8 cellular contexts compared by ENCODE assay signal in genomic region chr18:22703883-22704626, GRCh38.
DNase-seq lines count a peak whose midpoint lies in the region; ATAC-seq, FAIRE-seq and TF ChIP-seq lines count a peak whose summit lies in the region.

No MANE protein-coding gene starts in this region.

- peak; percentile 67 to 76 for TF ChIP-seq RAD21 in H1 (IDR thresholded peaks at IDR 0.05 in 1 of 2, conservative IDR thresholded peaks at IDR 0.05 in 1 of 2; ENCODE audit: low read depth in 2 of 2, low read length in 2 of 2)

- H3K9me3 Mint-ChIP-seq in stimulated activated memory B cell treated with anti-CD40 and anti-IgM and Interleukin-4, amounts not matched to agents 10 μg/mL and 1 μg/mL and 100 μg/mL, for 72 hours = peaks cover 4% of the 10 kb centered on the region

- H3K56ac ChIP-seq in H1 (replicated peaks; ENCODE audit: insufficient read length, low read depth, low read length) = no peak overlapping the region

- POLR2A ChIA-PET in AG04450 (lab: Yijun Ruan, JAX) = interaction anchor here (0.8 kb wide), 1 partner anchor 65 kb away, joined by 3 read pairs; no protein-coding TSS in a partner anchor
- POLR2A ChIA-PET in H1 (lab: Charles Lee; ENCODE audit: partially characterized antibody) = no interaction called here

- H3K4me2 ChIP-seq in H1 (ENCODE audit: insufficient read depth in 1 of 2, low read depth in 2 of 2, low read length in 2 of 2) (no peak overlapping the region), mesenchymal stem cell (ENCODE audit: low read length, poor library complexity, severe bottlenecking) (no peak overlapping the region)

- CTCF ChIA-PET in AG04450 (lab: Charles Lee) (interaction anchor here (0.6 to 1.0 kb wide), 6 partner anchors 9 to 370 kb away, joined by 3 to 12 read pairs (median 4); no protein-coding TSS in a partner anchor), H1 (lab: Charles Lee; ENCODE audit: partially characterized antibody) (interaction anchor here (0.7 to 2.3 kb wide), 14 partner anchors 9 to 795 kb away, joined by 3 to 13 read pairs (median 4); no protein-coding TSS in a partner anchor)

- DNase-seq in AG04450 (ENCODE audit: low read depth, low spot score) (no peak), OCI-M1 (lab: John Stamatoyannopoulos, UW) (peak; percentile 88), H1 (ENCODE audit: low read depth in 1 of 2, low spot score in 2 of 2) (no peak), mesenchymal stem cell (peak; percentile 57)
- no peak for DNase-seq in activated CD4-positive, CD25-positive, alpha-beta regulatory T cell treated with anti-CD3 and anti-CD28 coated beads, Interleukin-2, amount 50 U/mL, for 72 hours

- WGBS in H1 (ENCODE audit: extremely low coverage in 1 of 2, insufficient coverage in 1 of 2, insufficient read length in 1 of 2, insufficient replicate concordance in 2 of 2, low coverage in 1 of 2, low lambda C conversion rate in 2 of 2, missing lambda C conversion rate in 1 of 2), 2 experiments = 54% methylated on average over 9 of the region's 9 CpGs; no CpG with 5 or more reads in 1 of the 2 experiments
- 53% methylated on average over 7 of the region's 9 CpGs for WGBS in mesenchymal stem cell

- H3K27ac Mint-ChIP-seq in stimulated activated memory B cell treated with anti-CD40 and anti-IgM and Interleukin-4, amounts not matched to agents 10 μg/mL and 1 μg/mL and 100 μg/mL, for 72 hours = no peak overlapping the region

- no peak overlapping the region for H2AFZ ChIP-seq in H1 (ENCODE audit: low read length)
- H2AFZ ChIP-seq in mesenchymal stem cell (ENCODE audit: low read depth, low read length) = no peak overlapping the region

- H4K20me1 ChIP-seq in H1 (replicated peaks in 1 of 2; ENCODE audit: control insufficient read depth in 1 of 2, insufficient read depth in 2 of 2, low read length in 2 of 2) = no peaks in the 10 kb centered on the region

- no peaks in the 10 kb centered on the region for H3K36me3 ChIP-seq in H1 (ENCODE audit: control insufficient read depth in 2 of 4, insufficient read depth in 4 of 4, low read length in 3 of 4)
- no peaks in the 10 kb centered on the region for H3K36me3 ChIP-seq in mesenchymal stem cell (ENCODE audit: control insufficient read depth in 1 of 2, insufficient read depth in 2 of 2, low read depth in 1 of 2, low read length in 2 of 2)

- no peaks in the 10 kb centered on the region for H3K23me2 ChIP-seq in H1 (ENCODE audit: low read depth, low read length)

- H3K79me1 ChIP-seq in H1 (ENCODE audit: low read depth, low read length) (no peaks in the 10 kb centered on the region), mesenchymal stem cell (replicated peaks; ENCODE audit: low read length, poor library complexity, severe bottlenecking) (no peaks in the 10 kb centered on the region)

- ATAC-seq in HG03175 (IDR thresholded peaks at IDR 0.05; ENCODE audit: unreplicated experiment) = peak; percentile 79
- ATAC-seq in stimulated activated memory B cell treated with anti-CD40 and anti-IgM and Interleukin-4, amounts not matched to agents 10 μg/mL and 1 μg/mL and 100 μg/mL, for 72 hours = no peak

- no peak overlapping the region for H2BK5ac ChIP-seq in H1 (ENCODE audit: low read depth, low read length)
- no peak overlapping the region for H2BK5ac ChIP-seq in mesenchymal stem cell (ENCODE audit: low read depth, low read length, poor library complexity, severe bottlenecking)

- H4K8ac ChIP-seq in H1 (ENCODE audit: extremely low read depth, insufficient read depth, low read length) (no peak overlapping the region), mesenchymal stem cell (ENCODE audit: low read length) (no peak overlapping the region)

- H3K9ac ChIP-seq in H1 (replicated peaks in 1 of 4; ENCODE audit: extremely low read depth in 1 of 4, low read depth in 3 of 4, low read length in 3 of 4) (no peak overlapping the region), mesenchymal stem cell (ENCODE audit: low read length) (no peak overlapping the region)

- TF ChIP-seq EP300 in H1 (IDR thresholded peaks at IDR 0.05; ENCODE audit: borderline replicate concordance in 1 of 2, low read depth in 2 of 2, low read length in 2 of 2) = no peak

- H3K27me3 ChIP-seq in AG04450 (ENCODE audit: control insufficient read depth, insufficient read depth, low read length) (no peaks in the 10 kb centered on the region), H1 (replicated peaks in 1 of 4; ENCODE audit: control insufficient read depth in 3 of 4, extremely low read depth in 1 of 4, insufficient read depth in 3 of 4, low read length in 3 of 4) (no peaks in the 10 kb centered on the region), mesenchymal stem cell (ENCODE audit: control insufficient read depth in 1 of 2, insufficient read depth in 1 of 2, low read length in 2 of 2) (no peaks in the 10 kb centered on the region)

- TF ChIP-seq CTCF in AG04450 (IDR thresholded peaks at IDR 0.05; ENCODE audit: low read depth, low read length) (peak; percentile 61), GM12873 (IDR thresholded peaks at IDR 0.05; ENCODE audit: insufficient read depth, low read depth, low read length, missing control alignments) (peak; percentile 74), H1 (IDR thresholded peaks at IDR 0.05; ENCODE audit: control extremely low read depth in 1 of 3, insufficient read depth in 1 of 3, low read depth in 1 of 3, low read length in 3 of 3) (peak in 2 of 3 experiments; percentile 55 to 69; a peak in 3 of 4 replicates)

- no peak overlapping the region for H3K27ac ChIP-seq in AG04450 (ENCODE audit: low read depth, low read length)
- H3K27ac ChIP-seq in H1 (ENCODE audit: low read depth, low read length) = no peak overlapping the region
- H3K27ac ChIP-seq in mesenchymal stem cell (ENCODE audit: low read length, poor library complexity, severe bottlenecking) = no peak overlapping the region

- H3K4me3 Mint-ChIP-seq in stimulated activated memory B cell treated with anti-CD40 and anti-IgM and Interleukin-4, amounts not matched to agents 10 μg/mL and 1 μg/mL and 100 μg/mL, for 72 hours = no peak overlapping the region

- H3K27me3 Mint-ChIP-seq in stimulated activated memory B cell treated with anti-CD40 and anti-IgM and Interleukin-4, amounts not matched to agents 10 μg/mL and 1 μg/mL and 100 μg/mL, for 72 hours = no peaks in the 10 kb centered on the region

- H2BK15ac ChIP-seq in H1 (ENCODE audit: low read length) (no peak overlapping the region), mesenchymal stem cell (ENCODE audit: low read depth, poor library complexity, severe bottlenecking) (no peak overlapping the region)

- H3K4ac ChIP-seq in H1 (replicated peaks; ENCODE audit: insufficient read length, low read depth, low read length) = no peak overlapping the region
- H3K4ac ChIP-seq in mesenchymal stem cell (ENCODE audit: low read depth in 1 of 2, low read length in 2 of 2) = no peak overlapping the region

- H2BK120ac ChIP-seq in H1 (replicated peaks; ENCODE audit: low read depth, low read length) (no peak overlapping the region), mesenchymal stem cell (ENCODE audit: low read depth, low read length) (no peak overlapping the region)

- H3K4me3 ChIP-seq in AG04450 (ENCODE audit: low read depth, low read length) (no peak overlapping the region), H1 (ENCODE audit: extremely low read depth in 1 of 4, insufficient read depth in 2 of 4, low read depth in 3 of 4, low read length in 4 of 4) (no peak overlapping the region), mesenchymal stem cell (ENCODE audit: insufficient read depth in 1 of 2, low read depth in 1 of 2, low read length in 2 of 2) (no peak overlapping the region)

- H3K23ac ChIP-seq in H1 (ENCODE audit: insufficient read length) (no peak overlapping the region), mesenchymal stem cell (ENCODE audit: low read length in 2 of 2) (no peak overlapping the region)

- H2AK5ac ChIP-seq in H1 (ENCODE audit: low read depth, low read length) (no peak overlapping the region), mesenchymal stem cell (ENCODE audit: low read length, severe bottlenecking) (no peak overlapping the region)

- H3K9me3 ChIP-seq in AG04450 (ENCODE audit: control insufficient read depth, insufficient read depth, low read length) = no peaks in the 10 kb centered on the region
- H3K9me3 ChIP-seq in H1 (ENCODE audit: insufficient read depth in 2 of 2, low read depth in 1 of 2, low read length in 1 of 2) = no peaks in the 10 kb centered on the region
- H3K9me3 ChIP-seq in mesenchymal stem cell (ENCODE audit: control insufficient read depth, low read length) = no peaks in the 10 kb centered on the region

- no peak overlapping the region for H3K18ac ChIP-seq in H1 (ENCODE audit: extremely low read depth, low read length)
- H3K18ac ChIP-seq in mesenchymal stem cell (ENCODE audit: low read depth in 1 of 2, low read length in 2 of 2) = no peak overlapping the region

- peak; percentile 63 for FAIRE-seq in H1 (lab: Jason Lieb, UNC)

- no peaks in the 10 kb centered on the region for H3K4me1 ChIP-seq in H1 (replicated peaks in 1 of 4; ENCODE audit: control insufficient read depth in 3 of 4, insufficient read depth in 4 of 4, low read length in 3 of 4)
- no peaks in the 10 kb centered on the region for H3K4me1 ChIP-seq in mesenchymal stem cell (ENCODE audit: control insufficient read depth, insufficient read depth, low read depth, low read length)

- no peak overlapping the region for H3K14ac ChIP-seq in H1 (ENCODE audit: insufficient read length)
- H3K14ac ChIP-seq in mesenchymal stem cell (ENCODE audit: low read length in 2 of 2) = no peak overlapping the region

- H3K4me1 Mint-ChIP-seq in stimulated activated memory B cell treated with anti-CD40 and anti-IgM and Interleukin-4, amounts not matched to agents 10 μg/mL and 1 μg/mL and 100 μg/mL, for 72 hours = no peaks in the 10 kb centered on the region

- no peak overlapping the region for H4K5ac ChIP-seq in H1 (ENCODE audit: insufficient read length, low read depth, low read length)

- H3K79me2 ChIP-seq in H1 (ENCODE audit: control insufficient read depth in 1 of 2, insufficient read depth in 2 of 2, low read length in 2 of 2) = no peaks in the 10 kb centered on the region

- H2BK12ac ChIP-seq in H1 (ENCODE audit: low read depth, low read length) (no peak overlapping the region), mesenchymal stem cell (ENCODE audit: low read length in 2 of 2) (no peak overlapping the region)

- TF ChIP-seq POLR2A in H1 (IDR thresholded peaks at IDR 0.05; ENCODE audit: control extremely low read depth in 1 of 2, low read depth in 2 of 2, low read length in 2 of 2) = no peak

- H4K91ac ChIP-seq in H1 (replicated peaks; ENCODE audit: insufficient read length, low read length) = no peak overlapping the region
- no peak overlapping the region for H4K91ac ChIP-seq in mesenchymal stem cell (ENCODE audit: low read length)

- no peak overlapping the region for H2BK20ac ChIP-seq in H1 (ENCODE audit: low read length)

- H3K36me3 Mint-ChIP-seq in stimulated activated memory B cell treated with anti-CD40 and anti-IgM and Interleukin-4, amounts not matched to agents 10 μg/mL and 1 μg/mL and 100 μg/mL, for 72 hours = no peaks in the 10 kb centered on the region

TF ChIP-seq in H1, 55 proteins besides CTCF, POLR2A, EP300 and RAD21 (continues in another document):
- TF ChIP-seq RXRA (IDR thresholded peaks at IDR 0.05; ENCODE audit: insufficient read depth, low read depth, low read length) (no peak), ZNF274 (IDR thresholded peaks at IDR 0.05; ENCODE audit: borderline replicate concordance, extremely low read depth, low read length) (no peak), KDM4A (IDR thresholded peaks at IDR 0.05; ENCODE audit: low read depth, low read length, severe bottlenecking) (no peak), TAF7 (optimal IDR thresholded peaks at IDR 0.05; ENCODE audit: borderline replicate concordance, low read depth, low read length) (no peak)

Comparison
In these comparisons a context has a peak if more than half of its experiments do, and no peak if none do; other contexts are left out.
1. DNase-seq: peak in OCI-M1 (single experiment) and mesenchymal stem cell (single experiment); none in AG04450 (single experiment), H1 (0 of 2) and activated CD4-positive, CD25-positive, alpha-beta regulatory T cell treated with anti-CD3 and anti-CD28 coated beads, Interleukin-2, amount 50 U/mL, for 72 hours (single experiment).
2. Peak in every context shown above with its lines, with median percentiles within 50 percentile points of each other: CTCF ChIP-seq.